ENCODE assay signal across 9 cellular contexts in the genomic region with DNA sequence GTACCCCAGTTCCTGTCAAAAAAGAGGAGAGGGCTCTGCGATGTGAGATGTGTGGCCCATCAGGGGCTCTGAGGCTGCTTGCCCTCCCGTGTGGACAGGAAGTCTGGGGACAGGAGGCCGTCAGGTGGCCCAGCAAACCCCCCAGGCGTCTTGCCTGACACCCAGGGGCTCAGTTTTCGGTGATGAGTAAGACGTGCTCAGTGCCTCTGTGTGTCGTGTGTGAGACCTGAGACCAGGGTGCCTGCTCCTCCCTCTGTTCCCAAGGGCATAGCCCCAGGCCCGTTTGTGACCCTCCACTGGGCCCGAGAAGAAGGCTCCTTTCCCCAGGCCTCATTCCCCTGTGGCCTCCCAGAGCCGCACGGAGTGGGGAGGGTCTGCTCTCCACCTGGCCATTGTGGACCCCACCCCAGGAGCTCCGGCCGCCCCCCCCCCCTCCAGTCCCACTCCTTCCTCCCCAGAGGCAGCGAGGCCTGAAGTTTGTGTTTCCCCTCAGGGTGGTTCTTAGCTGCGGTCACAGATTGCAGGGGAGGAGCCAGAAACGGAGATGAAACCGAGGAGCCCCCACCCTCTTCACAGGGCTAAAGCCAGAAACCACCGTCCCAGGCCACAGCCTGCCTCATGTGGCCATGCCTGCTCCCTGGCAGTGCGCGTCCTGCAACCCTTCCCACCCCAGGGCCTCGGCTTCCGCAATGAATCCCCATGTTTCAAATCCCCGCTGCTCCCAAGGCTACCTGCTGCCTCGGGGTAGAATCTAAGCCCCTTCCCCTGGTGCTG. TPM values are rescaled to one million over a fixed set of nuclear protein-coding genes. Genes with fewer than 3 reads are reported as not detected.
DNase-seq lines count a peak whose midpoint lies in the region; ATAC-seq, FAIRE-seq and TF ChIP-seq lines count a peak whose summit lies in the region.
"Had no signal": no experiment of that assay in that cellular context is flagged by ENCODE, and none has a peak within 500 bp of the region (broad histone marks: within the 10 kb centered on the region; RNA-seq: fewer than 3 reads in every experiment).

No MANE protein-coding gene starts in this region.

- H3K4me1 ChIP-seq in MM.1S (ENCODE audit: low read length) (peaks cover 16% of the 10 kb centered on the region; the same call in 1 of the 2 replicates), ovary (ENCODE audit: insufficient read depth) (peaks cover 18% of the 10 kb centered on the region)

- no peaks in the 10 kb centered on the region for H3K9me2 ChIP-seq in MM.1S (replicated peaks; ENCODE audit: insufficient read depth, low read length)

- H3K9me3 Mint-ChIP-seq in CD14-positive monocyte = no peaks in the 10 kb centered on the region
- no peaks in the 10 kb centered on the region for H3K9me3 Mint-ChIP-seq in dendritic cell treated with granulocyte-macrophage colony-stimulating factor and Interleukin-4, amounts not matched to agents 40 ng/mL and 50 ng/mL, for 4 days

- no peak overlapping the region for H3K4me2 ChIP-seq in MM.1S (ENCODE audit: low read depth, low read length)
- H3K4me2 ChIP-seq: KMS-11 had no signal

- H3K27me3 Mint-ChIP-seq in CD14-positive monocyte (ENCODE audit: low read depth in 3 of 3) = peaks cover 16 to 25% (median 20%) of the 10 kb centered on the region in 3 donors
- peaks cover 23% of the 10 kb centered on the region for H3K27me3 Mint-ChIP-seq in dendritic cell treated with granulocyte-macrophage colony-stimulating factor and Interleukin-4, amounts not matched to agents 40 ng/mL and 50 ng/mL, for 4 days

- peaks cover 42% of the 10 kb centered on the region for H3F3A ChIP-seq in MM.1S (ENCODE audit: insufficient read depth, low read length)

- no peak for TF ChIP-seq POLR2A in ovary (IDR thresholded peaks at IDR 0.05)

- peaks cover 38% of the 10 kb centered on the region for H3K4me1 Mint-ChIP-seq in CD14-positive monocyte
- H3K4me1 Mint-ChIP-seq in dendritic cell treated with granulocyte-macrophage colony-stimulating factor and Interleukin-4, amounts not matched to agents 40 ng/mL and 50 ng/mL, for 4 days (ENCODE audit: low read depth) = peaks cover 43% of the 10 kb centered on the region

- WGBS in ovary, 3 donors = 34 to 53% (median 51%) methylated on average over 23 to 24 of the region's 24 CpGs

- H3K36me3 Mint-ChIP-seq in CD14-positive monocyte = peaks cover 4 to 7% of the 10 kb centered on the region in 2 donors
- peaks cover 13% of the 10 kb centered on the region for H3K36me3 Mint-ChIP-seq in dendritic cell treated with granulocyte-macrophage colony-stimulating factor and Interleukin-4, amounts not matched to agents 40 ng/mL and 50 ng/mL, for 4 days (ENCODE audit: low read depth)

- H3K9me3 ChIP-seq in MM.1S (replicated peaks; ENCODE audit: insufficient read depth, low read length) (no peaks in the 10 kb centered on the region), ovary (no peaks in the 10 kb centered on the region)

- no peak for ATAC-seq in GM21360 (IDR thresholded peaks at IDR 0.05; ENCODE audit: unreplicated experiment)

- H3K27ac Mint-ChIP-seq in CD14-positive monocyte = peak overlapping the region in 4 of 7 donors; percentile 1 to 83 (median 58)
- no peak overlapping the region for H3K27ac Mint-ChIP-seq in dendritic cell treated with granulocyte-macrophage colony-stimulating factor and Interleukin-4, amounts not matched to agents 40 ng/mL and 50 ng/mL, for 4 days

- FAIRE-seq in GM19239 (lab: Jason Lieb, UNC) = peak; percentile 96

- H3K4me3 ChIP-seq in MM.1S (ENCODE audit: low read length) (no peak overlapping the region), ovary (peak overlapping the region; percentile 93)

- TF ChIP-seq CTCF in CD14-positive monocyte (IDR thresholded peaks at IDR 0.05) (no peak), MM.1S (IDR thresholded peaks at IDR 0.05; ENCODE audit: low read length) (no peak), ovary (IDR thresholded peaks at IDR 0.05) (no peak)

- H3K36me3 ChIP-seq in MM.1S (replicated peaks; ENCODE audit: insufficient read depth, low read length) (no peaks in the 10 kb centered on the region), ovary (no peaks in the 10 kb centered on the region)

- intact Hi-C loops in CD14-positive monocyte (cut with micrococcal nuclease) = loop anchor here in 1 of 2 donors (2.0 kb wide), 1 partner anchor 35 kb away; the partner anchor contains the start of gene FAAP100
- intact Hi-C loops in dendritic cell treated with granulocyte-macrophage colony-stimulating factor and Interleukin-4, amounts not matched to agents 40 ng/mL and 50 ng/mL, for 4 days (cut with micrococcal nuclease) = loop anchor here (10.0 kb wide), 1 partner anchor 123 kb away; the partner anchor contains the start of gene BAHCC1
- intact Hi-C loops in ovary (cut with DNase I) = no loop called here

- TF ChIP-seq EP300 in ovary (IDR thresholded peaks at IDR 0.05) = no peak

- H3K27ac ChIP-seq in MM.1S (ENCODE audit: low read length) (no peak overlapping the region), ovary (peak overlapping the region in 1 of 2 donors; percentile 27)
- H3K27ac ChIP-seq: KMS-11 had no signal

- H3K27me3 ChIP-seq in MM.1S (replicated peaks; ENCODE audit: insufficient read depth, low read length) (no peaks in the 10 kb centered on the region), ovary (no peaks in the 10 kb centered on the region)

- H3K4me3 Mint-ChIP-seq in CD14-positive monocyte = no peak overlapping the region
- peak overlapping the region; percentile 44 for H3K4me3 Mint-ChIP-seq in dendritic cell treated with granulocyte-macrophage colony-stimulating factor and Interleukin-4, amounts not matched to agents 40 ng/mL and 50 ng/mL, for 4 days

- H3K79me2 ChIP-seq in MM.1S (ENCODE audit: low read length) = peaks cover 9% of the 10 kb centered on the region

- no peak overlapping the region for H2AFZ ChIP-seq in MM.1S (ENCODE audit: low read length)

- DNase-seq in CD14-positive monocyte (ENCODE audit: low spot score) (no peak), GM19239 (ENCODE audit: insufficient read length, low spot score) (peak; percentile 90), MM.1S (peak; percentile 5), ovary (peak in 1 of 5 donors; percentile 45), globus pallidus (ENCODE audit: low spot score) (no peak), NK-92 (lab: John Stamatoyannopoulos, UW; ENCODE audit: unreplicated experiment) (no peak)

- H4K20me1 ChIP-seq in MM.1S (ENCODE audit: insufficient read depth, low read length) = no peaks in the 10 kb centered on the region

- no peak overlapping the region for H3K9ac ChIP-seq in MM.1S (ENCODE audit: low read length)
- H3K9ac ChIP-seq: KMS-11 had no signal

RNA-seq across cellular contexts. Expression of gene ACTG1, which starts 4.9 kb away (rescaled TPM):
- 1,000 to 10,000 TPM; 1,133 to 1,620 TPM for polyA plus RNA-seq in CD14-positive monocyte
- total RNA-seq in ovary = 1,000 to 10,000 TPM; 3,016 to 5,681 (median 4,174) TPM
- 1,000 to 10,000 TPM; 1,825 to 3,391 TPM for polyA plus RNA-seq in ovary

RNA-seq across cellular contexts. Expression of gene FSCN2, which starts 10.7 kb away (rescaled TPM):
- not detected for polyA plus RNA-seq in CD14-positive monocyte
- 1 to 10 TPM; 1.8 to 6.4 (median 3.9) TPM for total RNA-seq in ovary
- polyA plus RNA-seq in ovary = 1 to 10 TPM in 1 of 2 donors, under 1 TPM in 1; 0.13 to 1.6 TPM

RNA-seq across cellular contexts. Expression of gene FAAP100, which starts 34.6 kb away (rescaled TPM):
- 10 to 100 TPM; 10.3 to 13.9 TPM for polyA plus RNA-seq in CD14-positive monocyte
- total RNA-seq in ovary = 10 to 100 TPM; 14.9 to 29.1 (median 25.1) TPM
- 10 to 100 TPM in 1 of 2 donors, under 1 TPM in 1; 0.77 to 19.7 TPM for polyA plus RNA-seq in ovary

Comparison
In these comparisons a context has a peak if more than half of its experiments do, and no peak if none do; other contexts are left out.
1. DNase-seq: peak in GM19239 (single experiment) and MM.1S (single experiment); none in CD14-positive monocyte (single experiment), globus pallidus (single experiment) and NK-92 (single experiment).